In genomic region chr9:98315551-98316060, GRCh38 we compare ENCODE assay signal across 1 cellular context.
TF ChIP-seq lines count a peak whose summit lies in the region.

No MANE protein-coding gene starts in this region.

TF ChIP-seq in HEK293, 187 proteins besides CTCF, POLR2A, EP300 and RAD21 (continued from another document):
- TF ChIP-seq, protein P1, sequence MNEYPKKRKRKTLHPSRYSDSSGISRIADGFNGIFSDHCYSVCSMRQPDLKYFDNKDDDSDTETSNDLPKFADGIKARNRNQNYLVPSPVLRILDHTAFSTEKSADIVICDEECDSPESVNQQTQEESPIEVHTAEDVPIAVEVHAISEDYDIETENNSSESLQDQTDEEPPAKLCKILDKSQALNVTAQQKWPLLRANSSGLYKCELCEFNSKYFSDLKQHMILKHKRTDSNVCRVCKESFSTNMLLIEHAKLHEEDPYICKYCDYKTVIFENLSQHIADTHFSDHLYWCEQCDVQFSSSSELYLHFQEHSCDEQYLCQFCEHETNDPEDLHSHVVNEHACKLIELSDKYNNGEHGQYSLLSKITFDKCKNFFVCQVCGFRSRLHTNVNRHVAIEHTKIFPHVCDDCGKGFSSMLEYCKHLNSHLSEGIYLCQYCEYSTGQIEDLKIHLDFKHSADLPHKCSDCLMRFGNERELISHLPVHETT (tag by site-specific recombination; IDR thresholded peaks at IDR 0.05), result no peak
- TF ChIP-seq ZNF514 (tag by site-specific recombination; IDR thresholded peaks at IDR 0.05) (no peak), ZNF621 (tag by site-specific recombination; IDR thresholded peaks at IDR 0.05) (no peak), ZNF2 (tag by site-specific recombination; IDR thresholded peaks at IDR 0.05) (0 out of 2 replicates have a peak, but pooled peaks have one; percentile 51), GLIS1 (tag by site-specific recombination; IDR thresholded peaks at IDR 0.05) (peak; percentile 53; the same call in 1 of the 2 replicates), ZBTB26 (tag by site-specific recombination; optimal IDR thresholded peaks at IDR 0.05) (no peak), ZNF623 (tag by site-specific recombination; IDR thresholded peaks at IDR 0.05) (no peak), SP7 (tag by site-specific recombination; IDR thresholded peaks at IDR 0.05) (no peak), ZNF521 (tag by site-specific recombination; IDR thresholded peaks at IDR 0.05) (no peak), ZNF664 (tag by site-specific recombination; IDR thresholded peaks at IDR 0.05) (no peak), ZNF280C (tag by site-specific recombination; IDR thresholded peaks at IDR 0.05) (no peak), ZBTB49 (tag by site-specific recombination; IDR thresholded peaks at IDR 0.05; ENCODE audit: low read depth) (no peak)
- TF ChIP-seq, protein P2, sequence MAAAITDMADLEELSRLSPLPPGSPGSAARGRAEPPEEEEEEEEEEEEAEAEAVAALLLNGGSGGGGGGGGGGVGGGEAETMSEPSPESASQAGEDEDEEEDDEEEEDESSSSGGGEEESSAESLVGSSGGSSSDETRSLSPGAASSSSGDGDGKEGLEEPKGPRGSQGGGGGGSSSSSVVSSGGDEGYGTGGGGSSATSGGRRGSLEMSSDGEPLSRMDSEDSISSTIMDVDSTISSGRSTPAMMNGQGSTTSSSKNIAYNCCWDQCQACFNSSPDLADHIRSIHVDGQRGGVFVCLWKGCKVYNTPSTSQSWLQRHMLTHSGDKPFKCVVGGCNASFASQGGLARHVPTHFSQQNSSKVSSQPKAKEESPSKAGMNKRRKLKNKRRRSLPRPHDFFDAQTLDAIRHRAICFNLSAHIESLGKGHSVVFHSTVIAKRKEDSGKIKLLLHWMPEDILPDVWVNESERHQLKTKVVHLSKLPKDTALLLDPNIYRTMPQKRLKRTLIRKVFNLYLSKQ (tag by site-specific recombination; IDR thresholded peaks at IDR 0.05; ENCODE audit: borderline replicate concordance), result no peak
TF ChIP-seq in HEK293: peak in this region for 6.
